ENCODE assay signal across 23 cellular contexts in the genomic region with DNA sequence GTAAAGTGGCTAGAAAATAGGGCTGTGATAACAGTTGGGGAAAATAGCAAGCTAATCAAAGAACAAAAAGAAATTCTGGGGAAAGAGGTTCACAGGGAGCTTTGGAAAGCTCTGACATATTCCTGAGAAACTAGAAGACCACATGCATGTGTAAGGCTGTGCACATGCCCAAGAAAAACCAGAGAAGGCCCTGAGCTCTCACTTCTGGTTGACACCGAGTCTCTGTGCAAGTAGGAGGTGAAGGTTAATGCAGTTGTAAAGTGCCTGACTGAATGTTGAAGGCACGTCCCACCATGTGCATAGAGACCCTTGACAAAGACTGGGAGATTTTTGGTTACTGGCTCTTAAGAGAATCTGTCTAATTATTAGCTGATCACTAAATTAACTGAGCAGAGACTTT.
A peak's percentile ranks its signal among the peaks of the same experiment; 100 is the strongest.
DNase-seq lines count a peak whose midpoint lies in the region; ATAC-seq and TF ChIP-seq lines count a peak whose summit lies in the region.
"Had no signal": no experiment of that assay in that cellular context is flagged by ENCODE, and none has a peak within 500 bp of the region (broad histone marks: within the 10 kb centered on the region; RNA-seq: fewer than 3 reads in every experiment).

No MANE protein-coding gene starts in this region.

- H3K4me1 ChIP-seq in KMS-11 (ENCODE audit: low read depth, poor library complexity, severe bottlenecking) (peaks cover 53% of the 10 kb centered on the region), endodermal cell (ENCODE audit: control insufficient read depth, insufficient read depth, low read length) (peaks cover 3% of the 10 kb centered on the region), mesendoderm (ENCODE audit: control insufficient read depth, low read depth, low read length) (no peaks in the 10 kb centered on the region), stomach (peaks cover 4 to 31% (median 16%) of the 10 kb centered on the region in 4 donors)
- no peaks in the 10 kb centered on the region for H3K4me1 ChIP-seq in effector memory CD4-positive, alpha-beta T cell (ENCODE audit: control insufficient read depth, insufficient read depth, low read length, poor library complexity, severe bottlenecking)
- H3K4me1 ChIP-seq: BLaER1 treated with 17β-estradiol and CSF1 and Interleukin-3, amounts not matched to agents 10 nM and 100 nM had no signal

- peaks cover 17% of the 10 kb centered on the region for H3K9me3 ChIP-seq in endodermal cell (ENCODE audit: control insufficient read depth, low read length)
- H3K9me3 ChIP-seq in stomach: no peaks in the 10 kb centered on the region
- H3K9me3 ChIP-seq in effector memory CD4-positive, alpha-beta T cell (ENCODE audit: control insufficient read depth, low read length): no peaks in the 10 kb centered on the region
- H3K9me3 ChIP-seq: A549 had no signal

- H3K4me3 ChIP-seq in KMS-11 (IDR thresholded peaks at IDR 0.05; ENCODE audit: insufficient read depth, low read depth, low read length) (no peak overlapping the region), endodermal cell (ENCODE audit: low read length) (peak overlapping the region; percentile 33), mesendoderm (ENCODE audit: low read length) (no peak overlapping the region), stomach (no peak overlapping the region)
- H3K4me3 ChIP-seq in effector memory CD4-positive, alpha-beta T cell (ENCODE audit: insufficient read depth, low read depth, low read length, poor library complexity, severe bottlenecking): no peak overlapping the region
- H3K4me3 ChIP-seq: A549; BLaER1 treated with 17β-estradiol and CSF1 and Interleukin-3, amounts not matched to agents 10 nM and 100 nM; SK-N-MC had no signal

- H4K5ac ChIP-seq in mesendoderm (ENCODE audit: low read length): no peak overlapping the region

- no peak overlapping the region for H4K8ac ChIP-seq in mesendoderm (ENCODE audit: low read depth, low read length)

- WGBS in endodermal cell (ENCODE audit: insufficient coverage in 1 of 2, insufficient read length in 1 of 2), 2 experiments: 97 to 100% methylated on average over 2 of the region's 2 CpGs
- no CpG with 5 or more reads among the region's 2 CpGs for WGBS in mesendoderm (ENCODE audit: extremely low coverage, insufficient coverage, low lambda C conversion rate)
- WGBS in stomach, 5 donors: 79 to 93% (median 85%) methylated on average over 2 of the region's 2 CpGs

- H2AK5ac ChIP-seq in mesendoderm (ENCODE audit: low read length): no peak overlapping the region

- H3K23ac ChIP-seq in mesendoderm (ENCODE audit: low read length): no peak overlapping the region

- peak overlapping the region; percentile 21; the same call in 1 of the 2 replicates for H3K27ac ChIP-seq in KMS-11
- H3K27ac ChIP-seq in endodermal cell (ENCODE audit: low read depth, low read length): no peak overlapping the region
- H3K27ac ChIP-seq in mesendoderm (ENCODE audit: low read depth, low read length): no peak overlapping the region
- H3K27ac ChIP-seq in stomach: peak overlapping the region in 3 of 5 donors; percentile 6 to 61 (median 55)
- no peak overlapping the region for H3K27ac ChIP-seq in effector memory CD4-positive, alpha-beta T cell (ENCODE audit: insufficient read depth, low read length, poor library complexity, severe bottlenecking)
- H3K27ac ChIP-seq: A549; BLaER1 treated with 17β-estradiol and CSF1 and Interleukin-3, amounts not matched to agents 10 nM and 100 nM; SK-N-MC had no signal

- H3K4me1 Mint-ChIP-seq in endodermal cell: peaks cover 42% of the 10 kb centered on the region

- H3K36me3 ChIP-seq in KMS-11 (ENCODE audit: insufficient read depth) (no peaks in the 10 kb centered on the region), endodermal cell (ENCODE audit: control insufficient read depth, insufficient read depth, low read length) (no peaks in the 10 kb centered on the region), mesendoderm (ENCODE audit: control insufficient read depth, insufficient read depth, low read length) (no peaks in the 10 kb centered on the region), stomach (no peaks in the 10 kb centered on the region)
- H3K36me3 ChIP-seq in effector memory CD4-positive, alpha-beta T cell (ENCODE audit: control insufficient read depth, insufficient read depth, low read length): no peaks in the 10 kb centered on the region
- H3K36me3 ChIP-seq: BLaER1 treated with 17β-estradiol and CSF1 and Interleukin-3, amounts not matched to agents 10 nM and 100 nM had no signal

- ATAC-seq in HG03469 (IDR thresholded peaks at IDR 0.05; ENCODE audit: unreplicated experiment): no peak
- ATAC-seq: A549 had no signal

- H3K56ac ChIP-seq in mesendoderm (ENCODE audit: low read length): no peak overlapping the region

- H3K4me2 ChIP-seq in KMS-11 (peak overlapping the region; percentile 17), mesendoderm (ENCODE audit: low read length) (no peak overlapping the region)
- H3K4me2 ChIP-seq: A549; BLaER1 treated with 17β-estradiol and CSF1 and Interleukin-3, amounts not matched to agents 10 nM and 100 nM had no signal

- H3K27me3 ChIP-seq in KMS-11 (ENCODE audit: insufficient read depth, low read depth) (no peaks in the 10 kb centered on the region), endodermal cell (ENCODE audit: control insufficient read depth, insufficient read depth, low read length, poor library complexity, severe bottlenecking) (no peaks in the 10 kb centered on the region), mesendoderm (ENCODE audit: insufficient read depth, low read length, poor library complexity) (no peaks in the 10 kb centered on the region), stomach (no peaks in the 10 kb centered on the region)
- H3K27me3 ChIP-seq in effector memory CD4-positive, alpha-beta T cell (replicated peaks; ENCODE audit: control insufficient read depth, insufficient read depth, low read length, poor library complexity, severe bottlenecking): peaks cover 4% of the 10 kb centered on the region
- H3K27me3 ChIP-seq: BLaER1 treated with 17β-estradiol and CSF1 and Interleukin-3, amounts not matched to agents 10 nM and 100 nM had no signal

- no peaks in the 10 kb centered on the region for H3K79me1 ChIP-seq in mesendoderm (ENCODE audit: low read length)

- intact Hi-C loops in stomach (cut with DNase I; ENCODE audit: low total_unique reads): no loop called here

- H2BK120ac ChIP-seq in mesendoderm (ENCODE audit: low read depth, low read length): no peak overlapping the region

- H2BK5ac ChIP-seq in mesendoderm (ENCODE audit: low read length): no peak overlapping the region

- no peak for TF ChIP-seq EP300 in stomach (IDR thresholded peaks at IDR 0.05)

- TF ChIP-seq POLR2A in stomach (IDR thresholded peaks at IDR 0.05): no peak

- peaks cover 11% of the 10 kb centered on the region for H3K36me3 Mint-ChIP-seq in endodermal cell (ENCODE audit: low read depth)

- no peaks in the 10 kb centered on the region for H4K20me1 ChIP-seq in KMS-11 (ENCODE audit: insufficient read depth)
- H4K20me1 ChIP-seq: BLaER1 treated with 17β-estradiol and CSF1 and Interleukin-3, amounts not matched to agents 10 nM and 100 nM had no signal

- H2AFZ ChIP-seq in KMS-11 (ENCODE audit: low read depth): no peak overlapping the region

- H3K18ac ChIP-seq in mesendoderm (ENCODE audit: low read length): no peak overlapping the region

- H3K4ac ChIP-seq in mesendoderm (ENCODE audit: low read depth, low read length): no peak overlapping the region

- peak overlapping the region; percentile 59 for H2BK15ac ChIP-seq in mesendoderm (replicated peaks; ENCODE audit: low read depth)

- no peak overlapping the region for H3K9ac ChIP-seq in KMS-11
- no peak overlapping the region for H3K9ac ChIP-seq in endodermal cell (ENCODE audit: extremely low read depth, low read length, poor library complexity, severe bottlenecking)
- H3K9ac ChIP-seq in mesendoderm (ENCODE audit: low read length): no peak overlapping the region
- H3K9ac ChIP-seq: BLaER1 treated with 17β-estradiol and CSF1 and Interleukin-3, amounts not matched to agents 10 nM and 100 nM had no signal

- TF ChIP-seq CTCF in KMS-11 (conservative IDR thresholded peaks at IDR 0.05; ENCODE audit: low read depth, low read length): no peak
- TF ChIP-seq CTCF in endodermal cell (conservative IDR thresholded peaks at IDR 0.05): no peak
- no peak for TF ChIP-seq CTCF in stomach (IDR thresholded peaks at IDR 0.05)

- H3K27me3 Mint-ChIP-seq in endodermal cell (ENCODE audit: insufficient read depth): no peaks in the 10 kb centered on the region

- no peak overlapping the region for H3K4me3 Mint-ChIP-seq in endodermal cell
- H3K4me3 Mint-ChIP-seq: CD4-positive, alpha-beta T cell had no signal

- no peak for DNase-seq in endodermal cell
- no peak for DNase-seq in mesendoderm
- DNase-seq in stomach: no peak
- no peak for DNase-seq in effector memory CD4-positive, alpha-beta T cell
- DNase-seq in NCI-H1694 (lab: John Stamatoyannopoulos, UW): no peak
- DNase-seq: AML-193; CD4-positive, alpha-beta T cell; DMS79; EL; GDM1; HCEC 1CT; IMR-90; NCI-H1092; NCI-H1417 treated with DMSO at 0.1 percent for 48 hours; NCI-H187; NCI-H524; NCI-H774; SIG-M5 had no signal

- H3K9me3 Mint-ChIP-seq in endodermal cell: peaks cover 19% of the 10 kb centered on the region
- H3K9me3 Mint-ChIP-seq: CD4-positive, alpha-beta T cell had no signal

- peak overlapping the region; percentile 22 for H3K27ac Mint-ChIP-seq in endodermal cell
- H3K27ac Mint-ChIP-seq: CD4-positive, alpha-beta T cell had no signal

- H3K79me2 ChIP-seq in KMS-11 (ENCODE audit: insufficient read depth, low read depth): no peaks in the 10 kb centered on the region
- no peaks in the 10 kb centered on the region for H3K79me2 ChIP-seq in mesendoderm (ENCODE audit: control insufficient read depth, insufficient read depth, low read length)

Comparison
In these comparisons a context has a peak if more than half of its experiments do, and no peak if none do; other contexts are left out.
1. H3K27ac ChIP-seq: peak in KMS-11 (single experiment) and stomach (3 of 5); none in endodermal cell (single experiment), mesendoderm (single experiment) and effector memory CD4-positive, alpha-beta T cell (single experiment).